23 cellular contexts compared by ENCODE assay signal in the genomic region with DNA sequence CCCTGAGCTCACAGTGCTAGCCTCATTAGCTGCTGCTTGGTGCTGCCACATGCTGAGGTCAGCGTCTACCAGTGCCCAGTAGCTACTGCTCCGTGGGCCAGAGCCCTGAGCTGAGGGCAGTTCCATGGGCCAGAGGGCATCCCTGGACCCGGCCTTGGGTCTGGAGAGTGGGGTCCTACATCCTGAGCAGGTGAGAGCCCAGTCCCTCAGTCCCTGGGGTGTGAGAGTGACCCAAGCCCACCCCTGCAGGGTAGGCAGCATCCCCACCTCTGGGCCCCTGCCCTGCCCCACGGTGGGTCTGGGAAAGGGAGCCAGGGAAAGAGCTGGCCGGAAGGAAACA.
"Had no signal": no experiment of that assay in that cellular context is flagged by ENCODE, and none has a peak within 500 bp of the region (broad histone marks: within the 10 kb centered on the region; RNA-seq: fewer than 3 reads in every experiment).

No MANE protein-coding gene starts in this region.

- FAIRE-seq: HTR-8/SVneo, RCC 7860 had no signal

- H3K9me3 ChIP-seq: MG63, SJSA1 had no signal

- H3K27ac ChIP-seq: HL-60, SJSA1, SK-N-MC had no signal

- DNase-seq: Karpas-422, KG1, MG63, NCI-H1092, NCI-H1105 treated with DMSO at 0.1 percent for 48 hours, NCI-H1417 treated with DMSO at 0.1 percent for 48 hours, NCI-H146, NCI-H1694 treated with DMSO at 0.1 percent for 48 hours, NCI-H1930, NCI-H2081, NCI-H2107, NCI-H2227 treated with DMSO at 0.1 percent for 48 hours, NCI-H524, NCI-H526 treated with DMSO at 0.1 percent for 48 hours, NCI-H774, Right ventricle myocardium superior, RPMI8226, SIG-M5 had no signal

- H3K4me1 ChIP-seq: SJSA1 had no signal

- H3K27me3 ChIP-seq: SJSA1 had no signal

- H3K36me3 ChIP-seq: MG63, SJSA1 had no signal

- H3K4me3 ChIP-seq: MG63, SJSA1, SK-N-MC had no signal
